In the genomic region with DNA sequence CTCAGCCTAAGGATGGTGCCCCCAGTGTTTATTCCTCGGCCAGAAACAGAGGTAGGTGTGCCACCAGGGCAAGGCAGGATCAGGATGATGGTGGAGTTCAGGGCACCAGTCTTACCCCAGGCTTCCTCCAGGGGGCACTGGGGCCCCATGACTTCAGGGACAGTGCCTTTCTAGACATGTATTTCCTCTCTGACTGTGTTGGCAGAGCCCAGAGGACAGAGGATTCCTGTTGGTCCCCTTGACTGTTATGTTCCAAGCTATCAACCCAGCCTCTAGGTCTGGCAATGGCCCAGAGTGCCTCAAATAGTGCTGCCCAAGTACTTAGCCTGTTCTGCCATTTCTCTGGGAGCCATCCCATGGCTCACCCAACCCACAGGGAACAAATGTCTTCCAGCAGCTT, we compare ENCODE assay signal across 8 cellular contexts. TPM values are rescaled to one million over a fixed set of nuclear protein-coding genes. Genes with fewer than 3 reads are reported as not detected.
A peak's percentile ranks its signal among the peaks of the same experiment; 100 is the strongest.
DNase-seq lines count a peak whose midpoint lies in the region; ATAC-seq and TF ChIP-seq lines count a peak whose summit lies in the region.

No MANE protein-coding gene starts in this region.

- H3K27ac Mint-ChIP-seq in activated CD8-positive, alpha-beta memory T cell treated with anti-CD3 and anti-CD28 coated beads, Interleukin-2, amount 10 ng/mL, durations not matched to agents 7 days and 5 days, result peak overlapping the region; percentile 95
- H3K27ac Mint-ChIP-seq in endothelial cell (ENCODE audit: unreplicated experiment), result no peak overlapping the region

- DNase-seq in AML-193 (lab: John Stamatoyannopoulos, UW), result peak; percentile 85 to 87
- peak; percentile 72 for DNase-seq in GM20000 (ENCODE audit: low spot score)
- DNase-seq in NOMO-1 treated with dmso at 0.1 percent for 144 hours (lab: John Stamatoyannopoulos, UW; ENCODE audit: unreplicated experiment), result peak; percentile 43
- DNase-seq in activated CD8-positive, alpha-beta memory T cell treated with anti-CD3 and anti-CD28 coated beads, Interleukin-2, amount 10 ng/mL, durations not matched to agents 7 days and 5 days, result peak; percentile 90
- peak; percentile 79 for DNase-seq in endothelial cell (ENCODE audit: low spot score)
- peak; percentile 12 for DNase-seq in middle frontal gyrus (ENCODE audit: extremely low spot score, low spot score)
- peak; percentile 62 to 64 for DNase-seq in stimulated activated CD8-positive, alpha-beta memory T cell treated with anti-CD3 and anti-CD28 coated beads, Interleukin-4, amount 100 ng/mL, for 4 hours (ENCODE audit: low read depth in 2 of 2, low spot score in 1 of 2)

- peaks cover 72% of the 10 kb centered on the region for H3K4me1 Mint-ChIP-seq in activated CD8-positive, alpha-beta memory T cell treated with anti-CD3 and anti-CD28 coated beads, Interleukin-2, amount 10 ng/mL, durations not matched to agents 7 days and 5 days
- H3K4me1 Mint-ChIP-seq in endothelial cell (ENCODE audit: unreplicated experiment), result peaks cover 18% of the 10 kb centered on the region

- CTCF ChIA-PET in activated CD8-positive, alpha-beta memory T cell treated with anti-CD3 and anti-CD28 coated beads, Interleukin-2, amount 10 ng/mL, durations not matched to agents 7 days and 5 days (lab: Charles Lee), result interaction anchor here (1.0 to 14.4 kb wide), 12 partner anchors 9 to 818 kb away, joined by 3 to 859 read pairs (median 6); partner anchors contain the start of genes CISH, MAPKAPK3 and RASSF1

- TF ChIP-seq CTCF in GM20000 (IDR thresholded peaks at IDR 0.05; ENCODE audit: extremely low read depth, missing control alignments), result peak; percentile 62
- TF ChIP-seq CTCF in endothelial cell (IDR thresholded peaks at IDR 0.05; ENCODE audit: unreplicated experiment), result peak; percentile 74

- H3K36me3 Mint-ChIP-seq in activated CD8-positive, alpha-beta memory T cell treated with anti-CD3 and anti-CD28 coated beads, Interleukin-2, amount 10 ng/mL, durations not matched to agents 7 days and 5 days, result peaks cover 34% of the 10 kb centered on the region
- peaks cover 11% of the 10 kb centered on the region for H3K36me3 Mint-ChIP-seq in endothelial cell (ENCODE audit: low read depth, unreplicated experiment)

- H3K9me3 Mint-ChIP-seq in activated CD8-positive, alpha-beta memory T cell treated with anti-CD3 and anti-CD28 coated beads, Interleukin-2, amount 10 ng/mL, durations not matched to agents 7 days and 5 days (ENCODE audit: low read depth), result no peaks in the 10 kb centered on the region
- no peaks in the 10 kb centered on the region for H3K9me3 Mint-ChIP-seq in endothelial cell (ENCODE audit: unreplicated experiment)

- ATAC-seq in activated CD8-positive, alpha-beta memory T cell treated with anti-CD3 and anti-CD28 coated beads, Interleukin-2, amount 10 ng/mL, durations not matched to agents 7 days and 5 days, result peak; percentile 14
- no peak for ATAC-seq in HG02571 (IDR thresholded peaks at IDR 0.05; ENCODE audit: unreplicated experiment)

- peak overlapping the region; percentile 89 for H3K4me3 Mint-ChIP-seq in activated CD8-positive, alpha-beta memory T cell treated with anti-CD3 and anti-CD28 coated beads, Interleukin-2, amount 10 ng/mL, durations not matched to agents 7 days and 5 days
- H3K4me3 Mint-ChIP-seq in endothelial cell (ENCODE audit: unreplicated experiment), result no peak overlapping the region

- H3K27me3 Mint-ChIP-seq in activated CD8-positive, alpha-beta memory T cell treated with anti-CD3 and anti-CD28 coated beads, Interleukin-2, amount 10 ng/mL, durations not matched to agents 7 days and 5 days, result peaks cover 2% of the 10 kb centered on the region
- peaks cover 11% of the 10 kb centered on the region for H3K27me3 Mint-ChIP-seq in endothelial cell (ENCODE audit: unreplicated experiment)

RNA-seq across cellular contexts. Expression of gene HEMK1, which starts 2.8 kb away (rescaled TPM):
- 10 to 100 TPM; 49.9 to 61.3 TPM for total RNA-seq in activated CD8-positive, alpha-beta memory T cell treated with anti-CD3 and anti-CD28 coated beads, Interleukin-2, amount 10 ng/mL, durations not matched to agents 7 days and 5 days
- 10.9 TPM for total RNA-seq in endothelial cell (ENCODE audit: unreplicated experiment)

RNA-seq across cellular contexts. Expression of gene C3orf18, which starts 4.6 kb away (rescaled TPM):
- 10 to 100 TPM; 15.6 to 17.8 TPM for total RNA-seq in activated CD8-positive, alpha-beta memory T cell treated with anti-CD3 and anti-CD28 coated beads, Interleukin-2, amount 10 ng/mL, durations not matched to agents 7 days and 5 days
- 4.0 TPM for total RNA-seq in endothelial cell (ENCODE audit: unreplicated experiment)

RNA-seq across cellular contexts. Expression of gene CISH, which starts 39.4 kb away (rescaled TPM):
- 100 to 1,000 TPM; 266 to 369 TPM for total RNA-seq in activated CD8-positive, alpha-beta memory T cell treated with anti-CD3 and anti-CD28 coated beads, Interleukin-2, amount 10 ng/mL, durations not matched to agents 7 days and 5 days
- 2.6 TPM for total RNA-seq in endothelial cell (ENCODE audit: unreplicated experiment)

RNA-seq across cellular contexts. Expression of gene MAPKAPK3, which starts 44.8 kb away (rescaled TPM):
- total RNA-seq in activated CD8-positive, alpha-beta memory T cell treated with anti-CD3 and anti-CD28 coated beads, Interleukin-2, amount 10 ng/mL, durations not matched to agents 7 days and 5 days, result 100 to 1,000 TPM; 156 to 175 TPM
- 6.4 TPM for total RNA-seq in endothelial cell (ENCODE audit: unreplicated experiment)

Comparison
In these comparisons a context has a peak if more than half of its experiments do, and no peak if none do; other contexts are left out.
1. DNase-seq: peak in every context shown above with its lines; median percentile 90 in activated CD8-positive, alpha-beta memory T cell treated with anti-CD3 and anti-CD28 coated beads, Interleukin-2, amount 10 ng/mL, durations not matched to agents 7 days and 5 days; 86 in AML-193; 79 in endothelial cell; 72 in GM20000; 63 in stimulated activated CD8-positive, alpha-beta memory T cell treated with anti-CD3 and anti-CD28 coated beads, Interleukin-4, amount 100 ng/mL, for 4 hours; 43 in NOMO-1 treated with dmso at 0.1 percent for 144 hours; 12 in middle frontal gyrus.
2. RNA of gene CISH, which starts 39.4 kb away (total RNA-seq): 266 to 369 TPM in activated CD8-positive, alpha-beta memory T cell treated with anti-CD3 and anti-CD28 coated beads, Interleukin-2, amount 10 ng/mL, durations not matched to agents 7 days and 5 days; 2.6 TPM in endothelial cell (single experiment); every median in the first group is over 10 times any median in the second.